Comparison of ENCODE assay signal across 16 cellular contexts in the genomic region with DNA sequence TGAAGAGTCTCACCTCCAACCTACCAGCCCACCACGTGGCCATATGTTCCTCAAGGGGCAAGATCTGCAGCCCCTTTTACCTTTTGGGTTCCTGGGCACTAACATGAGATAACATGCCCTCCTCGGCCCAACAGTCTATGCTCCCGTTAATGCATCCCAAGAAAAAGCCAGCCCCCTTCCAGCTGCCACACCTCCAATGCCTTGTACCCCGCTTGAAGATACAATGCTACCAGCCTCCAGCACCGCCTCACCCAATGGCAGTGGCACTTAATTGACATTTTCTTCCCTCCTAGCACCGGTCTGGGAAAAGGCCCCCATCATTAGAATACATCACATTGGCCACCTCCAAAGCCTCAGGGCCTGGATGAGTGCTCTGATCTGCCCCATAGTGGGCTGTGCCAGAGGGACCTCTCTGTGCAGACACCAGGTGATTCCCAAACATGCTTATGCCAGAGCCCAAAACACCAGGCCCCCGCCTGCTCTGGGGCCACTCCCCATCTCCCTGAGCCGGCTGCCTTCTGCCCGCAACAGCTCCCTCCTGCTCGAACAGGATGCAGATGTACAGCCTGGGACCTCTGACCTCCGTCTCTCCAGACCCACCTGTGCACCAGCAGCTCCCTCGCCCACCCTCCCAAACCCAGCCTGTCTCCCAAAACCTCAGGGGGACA.
DNase-seq lines count a peak whose midpoint lies in the region; ATAC-seq and TF ChIP-seq lines count a peak whose summit lies in the region.
"Had no signal": no experiment of that assay in that cellular context is flagged by ENCODE, and none has a peak within 500 bp of the region (broad histone marks: within the 10 kb centered on the region; RNA-seq: fewer than 3 reads in every experiment).

No MANE protein-coding gene starts in this region.

- no peak for ATAC-seq in activated naive CD8-positive, alpha-beta T cell treated with anti-CD3 and anti-CD28 coated beads, Interleukin-2, amount 50 U/mL, for 24 hours
- ATAC-seq in sciatic nerve: no peak
- no peak for ATAC-seq in HG03520 (IDR thresholded peaks at IDR 0.05; ENCODE audit: unreplicated experiment)
- no peak for ATAC-seq in HG03039 (IDR thresholded peaks at IDR 0.05; ENCODE audit: unreplicated experiment)
- ATAC-seq: A549 had no signal

- no peaks in the 10 kb centered on the region for H3K9me3 ChIP-seq in Caco-2
- H3K9me3 ChIP-seq: A549 had no signal

- H3K36me3 ChIP-seq in Caco-2 (ENCODE audit: control insufficient read depth, insufficient read depth, low read length): no peaks in the 10 kb centered on the region; the same call in 1 of the 2 replicates

- no peak overlapping the region for H3K4me3 ChIP-seq in Caco-2 (ENCODE audit: low read depth, low read length)
- H3K4me3 ChIP-seq: A549, PC-9 had no signal

- POLR2A ChIA-PET in Caco-2 (lab: Charles Lee): no interaction called here

- H3K27ac Mint-ChIP-seq in activated naive CD8-positive, alpha-beta T cell treated with anti-CD3 and anti-CD28 coated beads, Interleukin-2, amount 50 U/mL, for 24 hours: peak overlapping the region; percentile 12
- H3K27ac Mint-ChIP-seq in activated naive CD8-positive, alpha-beta T cell treated with anti-CD3 and anti-CD28 coated beads for 36 hours: no peak overlapping the region
- H3K27ac Mint-ChIP-seq in Caco-2 (ENCODE audit: unreplicated experiment) (peak overlapping the region; percentile 46), glutamatergic neuron (ENCODE audit: unreplicated experiment) (peak overlapping the region; percentile 74)

- CTCF ChIA-PET in Caco-2 (lab: Charles Lee): interaction anchor here (0.6 kb wide), 1 partner anchor 228 kb away, joined by 3 read pairs; no protein-coding TSS in a partner anchor

- BruUV-seq in Caco-2 (replicated peaks; lab: Mats Ljungman, UMichigan): no TSS peak

- H3K9me3 Mint-ChIP-seq in activated naive CD8-positive, alpha-beta T cell treated with anti-CD3 and anti-CD28 coated beads, Interleukin-2, amount 50 U/mL, for 24 hours: no peaks in the 10 kb centered on the region
- no peaks in the 10 kb centered on the region for H3K9me3 Mint-ChIP-seq in activated naive CD8-positive, alpha-beta T cell treated with anti-CD3 and anti-CD28 coated beads for 36 hours
- H3K9me3 Mint-ChIP-seq in Caco-2 (ENCODE audit: unreplicated experiment): no peaks in the 10 kb centered on the region
- H3K9me3 Mint-ChIP-seq in glutamatergic neuron (ENCODE audit: unreplicated experiment): peaks cover 27% of the 10 kb centered on the region

- no peaks in the 10 kb centered on the region for H3K4me1 ChIP-seq in Caco-2

- H3K4me1 Mint-ChIP-seq in activated naive CD8-positive, alpha-beta T cell treated with anti-CD3 and anti-CD28 coated beads, Interleukin-2, amount 50 U/mL, for 24 hours: peaks cover 31% of the 10 kb centered on the region
- peaks cover 26% of the 10 kb centered on the region for H3K4me1 Mint-ChIP-seq in activated naive CD8-positive, alpha-beta T cell treated with anti-CD3 and anti-CD28 coated beads for 36 hours
- H3K4me1 Mint-ChIP-seq in Caco-2 (ENCODE audit: low read depth, unreplicated experiment) (no peaks in the 10 kb centered on the region), glutamatergic neuron (ENCODE audit: low read depth, unreplicated experiment) (peaks cover 44% of the 10 kb centered on the region)

- H3K36me3 Mint-ChIP-seq in activated naive CD8-positive, alpha-beta T cell treated with anti-CD3 and anti-CD28 coated beads, Interleukin-2, amount 50 U/mL, for 24 hours (ENCODE audit: low read depth): peaks cover 8% of the 10 kb centered on the region
- peaks cover 6% of the 10 kb centered on the region for H3K36me3 Mint-ChIP-seq in activated naive CD8-positive, alpha-beta T cell treated with anti-CD3 and anti-CD28 coated beads for 36 hours
- H3K36me3 Mint-ChIP-seq in Caco-2 (ENCODE audit: insufficient read depth, unreplicated experiment) (peaks cover 47% of the 10 kb centered on the region), glutamatergic neuron (ENCODE audit: unreplicated experiment) (no peaks in the 10 kb centered on the region)

- DNase-seq in activated naive CD8-positive, alpha-beta T cell treated with anti-CD3 and anti-CD28 coated beads, Interleukin-2, amount 50 U/mL, for 24 hours: no peak
- no peak for DNase-seq in activated naive CD8-positive, alpha-beta T cell treated with anti-CD3 and anti-CD28 coated beads for 36 hours
- no peak for DNase-seq in Caco-2
- no peak for DNase-seq in glutamatergic neuron
- DNase-seq in sciatic nerve (ENCODE audit: low spot score): peak; percentile 47
- DNase-seq in NCI-H1436 (lab: John Stamatoyannopoulos, UW): no peak
- DNase-seq: CD4-positive, alpha-beta memory T cell; DMS 273 treated with DMSO at 0.1 percent for 48 hours; NCI-H1092 treated with DMSO at 0.1 percent for 48 hours; NCI-H1930; NCI-H2171; NCI-H774; PC-9 had no signal

- no peaks in the 10 kb centered on the region for H3K27me3 ChIP-seq in Caco-2 (replicated peaks; ENCODE audit: control insufficient read depth, insufficient read depth, low read length)

- H3K4me3 Mint-ChIP-seq in activated naive CD8-positive, alpha-beta T cell treated with anti-CD3 and anti-CD28 coated beads, Interleukin-2, amount 50 U/mL, for 24 hours: no peak overlapping the region
- H3K4me3 Mint-ChIP-seq in activated naive CD8-positive, alpha-beta T cell treated with anti-CD3 and anti-CD28 coated beads for 36 hours: no peak overlapping the region
- H3K4me3 Mint-ChIP-seq in Caco-2 (ENCODE audit: unreplicated experiment) (no peak overlapping the region), glutamatergic neuron (ENCODE audit: unreplicated experiment) (no peak overlapping the region)

- no peaks in the 10 kb centered on the region for H3K27me3 Mint-ChIP-seq in activated naive CD8-positive, alpha-beta T cell treated with anti-CD3 and anti-CD28 coated beads, Interleukin-2, amount 50 U/mL, for 24 hours
- no peaks in the 10 kb centered on the region for H3K27me3 Mint-ChIP-seq in activated naive CD8-positive, alpha-beta T cell treated with anti-CD3 and anti-CD28 coated beads for 36 hours
- H3K27me3 Mint-ChIP-seq in Caco-2 (ENCODE audit: insufficient read depth, unreplicated experiment) (no peaks in the 10 kb centered on the region), glutamatergic neuron (ENCODE audit: unreplicated experiment) (peaks cover 18% of the 10 kb centered on the region)
- H3K27me3 Mint-ChIP-seq: CD4-positive, alpha-beta memory T cell had no signal

- intact Hi-C loops in Caco-2 (cut with micrococcal nuclease; ENCODE audit: unreplicated experiment) (no loop called here), sciatic nerve (cut with DNase I) (no loop called here)

- TF ChIP-seq CTCF in Caco-2 (IDR thresholded peaks at IDR 0.05; ENCODE audit: insufficient read depth in 1 of 2, low read depth in 1 of 2, low read length in 1 of 2, severe bottlenecking in 1 of 2, unreplicated experiment in 1 of 2): no peak
- no peak for TF ChIP-seq CTCF in glutamatergic neuron (IDR thresholded peaks at IDR 0.05; ENCODE audit: partially characterized antibody, unreplicated experiment)
